In genomic region chr1:27770293-27770830, GRCh38 we compare ENCODE assay signal across 36 cellular contexts.
"Had no signal": no experiment of that assay in that cellular context is flagged by ENCODE, and none has a peak within 500 bp of the region (broad histone marks: within the 10 kb centered on the region; RNA-seq: fewer than 3 reads in every experiment).

No MANE protein-coding gene starts in this region.

- H3K4me3 Mint-ChIP-seq: activated CD4-positive, alpha-beta memory T cell treated with anti-CD3 and anti-CD28 coated beads, Interleukin-2, amount 10 ng/mL, durations not matched to agents 7 days and 5 days; activated CD8-positive, alpha-beta memory T cell treated with anti-CD3 and anti-CD28 coated beads, Interleukin-2, amount 10 ng/mL, durations not matched to agents 7 days and 5 days; activated naive CD4-positive, alpha-beta T cell treated with anti-CD3 and anti-CD28 coated beads, Interleukin-2, amount 10 ng/mL, durations not matched to agents 7 days and 5 days; activated naive CD8-positive, alpha-beta T cell; activated naive CD8-positive, alpha-beta T cell treated with anti-CD3 and anti-CD28 coated beads, Interleukin-2, amount 50 U/mL, for 24 hours had no signal

- H3K9me3 Mint-ChIP-seq: activated CD4-positive, alpha-beta memory T cell treated with anti-CD3 and anti-CD28 coated beads, Interleukin-2, amount 10 ng/mL, durations not matched to agents 7 days and 5 days; activated naive CD4-positive, alpha-beta T cell treated with anti-CD3 and anti-CD28 coated beads, Interleukin-2, amount 10 ng/mL, durations not matched to agents 7 days and 5 days; activated naive CD8-positive, alpha-beta T cell treated with anti-CD3 and anti-CD28 coated beads, Interleukin-2, amount 50 U/mL, for 24 hours; brain had no signal

- H3K27me3 Mint-ChIP-seq: activated CD4-positive, alpha-beta memory T cell treated with anti-CD3 and anti-CD28 coated beads, Interleukin-2, amount 10 ng/mL, durations not matched to agents 7 days and 5 days; activated CD8-positive, alpha-beta memory T cell treated with anti-CD3 and anti-CD28 coated beads, Interleukin-2, amount 10 ng/mL, durations not matched to agents 7 days and 5 days; activated naive CD4-positive, alpha-beta T cell treated with anti-CD3 and anti-CD28 coated beads, Interleukin-2, amount 10 ng/mL, durations not matched to agents 7 days and 5 days; activated naive CD8-positive, alpha-beta T cell; activated naive CD8-positive, alpha-beta T cell treated with anti-CD3 and anti-CD28 coated beads, Interleukin-2, amount 50 U/mL, for 24 hours had no signal

- H3K36me3 Mint-ChIP-seq: activated naive CD4-positive, alpha-beta T cell treated with anti-CD3 and anti-CD28 coated beads, Interleukin-2, amount 10 ng/mL, durations not matched to agents 7 days and 5 days; activated naive CD8-positive, alpha-beta T cell had no signal

- H3K9me3 ChIP-seq: MG63, SJCRH30 had no signal

- H3K4me3 ChIP-seq: MG63, PC-9, SJCRH30 had no signal

- H3K27ac Mint-ChIP-seq: activated CD4-positive, alpha-beta memory T cell treated with anti-CD3 and anti-CD28 coated beads, Interleukin-2, amount 10 ng/mL, durations not matched to agents 7 days and 5 days; activated naive CD8-positive, alpha-beta T cell; activated naive CD8-positive, alpha-beta T cell treated with anti-CD3 and anti-CD28 coated beads, Interleukin-2, amount 50 U/mL, for 24 hours had no signal

- H3K4me2 ChIP-seq: PC-9 had no signal

- H3K27me3 ChIP-seq: MG63, SJCRH30 had no signal

- H2AFZ ChIP-seq: PC-9 had no signal

- H3K27ac ChIP-seq: PC-9, SJCRH30, WERI-Rb-1 had no signal

- H3K36me3 ChIP-seq: MG63, SJCRH30, WERI-Rb-1 had no signal

- FAIRE-seq: bronchial epithelial cell had no signal

- DNase-seq: activated CD4-positive, alpha-beta memory T cell treated with anti-CD3 and anti-CD28 coated beads, Interleukin-2, amount 10 ng/mL, durations not matched to agents 7 days and 5 days; activated CD4-positive, alpha-beta T cell treated with anti-CD3 and anti-CD28 coated beads for 1 hour; activated CD4-positive, alpha-beta T cell treated with anti-CD3 and anti-CD28 coated beads for 48 hours; activated CD4-positive, CD25-positive, alpha-beta regulatory T cell; activated CD8-positive, alpha-beta memory T cell treated with anti-CD3 and anti-CD28 coated beads for 24 hours; activated CD8-positive, alpha-beta memory T cell treated with anti-CD3 and anti-CD28 coated beads, Interleukin-2, amount 10 ng/mL, durations not matched to agents 7 days and 5 days; activated CD8-positive, alpha-beta memory T cell treated with anti-CD3 and anti-CD28 coated beads, Interleukin-2, amount 50 U/mL, for 48 hours; activated effector memory CD4-positive, alpha-beta T cell treated with Interleukin-2 at 50 U/mL for 16 hours; activated naive CD4-positive, alpha-beta T cell treated with anti-CD3 and anti-CD28 coated beads, Interleukin-2, amount 10 ng/mL, durations not matched to agents 7 days and 5 days; activated naive CD8-positive, alpha-beta T cell treated with anti-CD3 and anti-CD28 coated beads, Interleukin-2, amount 50 U/mL, for 24 hours; activated T-cell treated with anti-CD3 and anti-CD28 coated beads, Interleukin-2, amount 50 U/mL, for 48 hours; anterior cingulate cortex; caudate nucleus; cerebellar nuclear complex; Kasumi-1; MG63; NCI-H1048; NCI-H1105 treated with DMSO at 0.1 percent for 48 hours; NCI-H1436; NCI-H1694; NCI-H1930; NCI-H2081 treated with DMSO at 0.1 percent for 48 hours; NCI-H2171; NCI-H510A; NCI-H526; NCI-H748 treated with DMSO at 0.1 percent for 48 hours; NK-92 treated with Interleukin-12 subunit alpha and Interleukin-12 subunit beta, amount 100 ng/mL, for 24 hours; PC-9; SHP77; SJCRH30; SW 1271; T1000; WERI-Rb-1 had no signal

- ATAC-seq: activated CD8-positive, alpha-beta memory T cell treated with anti-CD3 and anti-CD28 coated beads, Interleukin-2, amount 10 ng/mL, durations not matched to agents 7 days and 5 days; activated naive CD8-positive, alpha-beta T cell treated with anti-CD3 and anti-CD28 coated beads, Interleukin-2, amount 50 U/mL, for 24 hours had no signal
